Comparison of ENCODE assay signal across 7 cellular contexts in genomic region chr6:21664263-21665081, GRCh38.
DNase-seq lines count a peak whose midpoint lies in the region; ATAC-seq and TF ChIP-seq lines count a peak whose summit lies in the region.

No MANE protein-coding gene starts in this region.

- no peak for TF ChIP-seq CTCF in fibroblast of mammary gland (conservative IDR thresholded peaks at IDR 0.05; ENCODE audit: control insufficient read depth, insufficient read depth, low read depth, low read length)

- H3K27me3 ChIP-seq in neuron (ENCODE audit: insufficient read depth, low read length) = no peaks in the 10 kb centered on the region

- H3K36me3 ChIP-seq in neuron (ENCODE audit: insufficient read depth, low read length) = peaks cover 9% of the 10 kb centered on the region

- peak; percentile 18 for DNase-seq in EH (ENCODE audit: low read depth)
- peak; percentile 83 for DNase-seq in NCI-H748 (lab: John Stamatoyannopoulos, UW; ENCODE audit: unreplicated experiment)
- peak; percentile 8 for DNase-seq in fibroblast of mammary gland (ENCODE audit: low read depth)
- no peak for DNase-seq in globus pallidus (ENCODE audit: low spot score)

- no peak overlapping the region for H2AFZ ChIP-seq in neuron (ENCODE audit: low read depth, low read length)

- peaks cover 3% of the 10 kb centered on the region for H3K9me3 ChIP-seq in neuron (ENCODE audit: low read length)

- peaks cover 14% of the 10 kb centered on the region for H3K4me1 ChIP-seq in neuron (ENCODE audit: insufficient read depth, low read length)

- peak overlapping the region; percentile 45 for H3K4me3 ChIP-seq in fibroblast of mammary gland (ENCODE audit: control insufficient read depth, low read depth, low read length)
- peak overlapping the region; percentile 98 for H3K4me3 ChIP-seq in neuron (ENCODE audit: low read length)

- no peak for ATAC-seq in GM19324 (IDR thresholded peaks at IDR 0.05; ENCODE audit: low FRiP score, unreplicated experiment)
- ATAC-seq in GM21528 (IDR thresholded peaks at IDR 0.05; ENCODE audit: low FRiP score, unreplicated experiment) = no peak
